ENCODE assay signal across 8 cellular contexts in the genomic region with DNA sequence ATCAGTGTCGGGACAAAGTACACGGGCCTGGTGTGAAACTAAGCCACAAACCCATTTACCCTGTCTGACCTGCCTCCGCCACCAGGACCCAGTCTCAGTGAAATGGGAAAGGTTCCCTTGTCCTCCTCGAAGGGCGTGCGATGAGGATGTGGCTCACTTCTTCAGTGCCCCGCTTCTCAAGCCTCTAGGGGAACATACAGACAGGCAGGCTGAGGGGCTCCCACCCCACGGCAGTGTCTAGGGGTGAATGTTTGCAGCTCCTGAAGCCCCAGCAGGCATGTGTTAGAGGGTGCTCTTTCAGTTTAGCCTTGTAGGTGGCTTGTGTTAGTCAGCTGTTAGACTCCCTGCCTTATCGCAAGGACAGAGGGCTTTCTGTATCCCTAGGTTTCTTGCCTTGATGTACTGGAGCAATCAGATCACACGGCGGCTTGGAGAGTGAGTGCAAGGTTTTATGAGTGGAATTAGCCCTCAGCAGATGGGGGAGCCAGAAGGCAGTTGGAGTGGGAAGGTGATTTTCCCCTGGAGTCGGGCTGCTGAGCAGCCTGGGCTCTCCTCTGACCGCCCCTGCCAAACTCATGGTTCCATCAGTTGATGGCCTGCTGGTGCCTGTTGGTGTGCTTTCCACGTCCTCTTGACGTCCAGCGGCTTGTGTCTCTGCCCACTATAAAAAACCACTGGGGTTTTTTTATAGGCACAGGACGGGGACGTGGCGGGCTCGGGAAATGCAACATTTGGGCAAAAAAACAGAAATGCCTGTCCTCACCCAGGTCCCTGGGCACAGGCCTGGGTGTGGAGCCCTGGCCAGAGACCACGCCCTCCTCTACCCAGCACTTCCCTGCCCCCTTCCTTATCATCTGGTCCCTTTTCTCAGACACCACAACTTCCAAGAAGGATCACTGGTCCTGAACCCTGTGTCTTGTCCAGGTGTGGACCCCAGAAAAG. TPM values are rescaled to one million over a fixed set of nuclear protein-coding genes. Genes with fewer than 3 reads are reported as not detected.
DNase-seq lines count a peak whose midpoint lies in the region; ATAC-seq and TF ChIP-seq lines count a peak whose summit lies in the region.

No MANE protein-coding gene starts in this region.

- H3K4me1 Mint-ChIP-seq in activated B cell treated with CpG ODN at 0.5 μM for 24 hours = peaks cover 64% of the 10 kb centered on the region

- no peak for TF ChIP-seq POLR2A in heart left ventricle (IDR thresholded peaks at IDR 0.05)

- H3K36me3 Mint-ChIP-seq in activated B cell treated with CpG ODN at 0.5 μM for 24 hours (ENCODE audit: low read depth) = peaks cover 26% of the 10 kb centered on the region

- H3K4me3 Mint-ChIP-seq in activated B cell treated with CpG ODN at 0.5 μM for 24 hours = peak overlapping the region; percentile 90

- DNase-seq in heart left ventricle = no peak
- no peak for DNase-seq in cardiac septum (ENCODE audit: low spot score)
- DNase-seq in activated B cell treated with CpG ODN at 0.5 μM for 24 hours = peak; percentile 31
- peak; percentile 21 for DNase-seq in fibroblast of peridontal ligament (ENCODE audit: extremely low read depth)
- no peak for DNase-seq in psoas muscle
- no peak for DNase-seq in GM10248 (ENCODE audit: extremely low spot score)

- TF ChIP-seq CTCF in heart left ventricle (IDR thresholded peaks at IDR 0.05) (no peak), activated B cell treated with CpG ODN at 0.5 μM for 24 hours (IDR thresholded peaks at IDR 0.05) (no peak), psoas muscle (IDR thresholded peaks at IDR 0.05) (no peak), GM10248 (IDR thresholded peaks at IDR 0.05; ENCODE audit: control extremely low read depth, extremely low read depth, low read depth, missing control alignments) (no peak)

- H3K9me3 Mint-ChIP-seq in activated B cell treated with CpG ODN at 0.5 μM for 24 hours = no peaks in the 10 kb centered on the region

- no peaks in the 10 kb centered on the region for H3K9me3 ChIP-seq in heart left ventricle
- no peaks in the 10 kb centered on the region for H3K9me3 ChIP-seq in KOPT-K1 (ENCODE audit: insufficient read depth, low read length, poor library complexity, severe bottlenecking)
- H3K9me3 ChIP-seq in psoas muscle = no peaks in the 10 kb centered on the region

- H3K36me3 ChIP-seq in heart left ventricle (peaks cover 0 to 24% (median 17%) of the 10 kb centered on the region in 9 donors), KOPT-K1 (ENCODE audit: insufficient read depth, low read length) (peaks cover 58% of the 10 kb centered on the region), psoas muscle (ENCODE audit: insufficient read depth in 1 of 2, low read depth in 1 of 2) (peaks cover 0 to 17% of the 10 kb centered on the region in 2 donors)

- CTCF ChIA-PET in activated B cell treated with CpG ODN at 0.5 μM for 24 hours (lab: Charles Lee) (interaction anchor here (1.7 to 6.3 kb wide), 2 partner anchors 10 to 105 kb away, joined by 5 to 35 read pairs; a partner anchor contains a TSS), GM10248 (lab: Yijun Ruan, JAX) (interaction anchor here (1.0 to 1.9 kb wide), 3 partner anchors 10 to 77 kb away, joined by 3 to 6 read pairs (median 6); a partner anchor contains a TSS)

- intact Hi-C loops in heart left ventricle (cut with DNase I) (loop anchor here in 4 of 10 donors (1.0 to 10.0 kb wide), 4 partner anchors 69 to 112 kb away; a partner anchor contains a TSS), cardiac septum (cut with DNase I) (loop anchor here (5.0 kb wide), 1 partner anchor 69 kb away; a partner anchor contains a TSS), activated B cell treated with CpG ODN at 0.5 μM for 24 hours (cut with micrococcal nuclease) (loop anchor here (1.0 kb wide), 2 partner anchors 11 to 18 kb away; a partner anchor contains a TSS), psoas muscle (cut with DNase I) (no loop called here)

- H3K27me3 Mint-ChIP-seq in activated B cell treated with CpG ODN at 0.5 μM for 24 hours = no peaks in the 10 kb centered on the region

- H3K4me3 ChIP-seq in heart left ventricle (peak overlapping the region; percentile 80 to 100 (median 91)), psoas muscle (peak overlapping the region; percentile 98)

- POLR2A ChIA-PET in activated B cell treated with CpG ODN at 0.5 μM for 24 hours (lab: Charles Lee) (interaction anchor here (0.5 to 3.1 kb wide), 10 partner anchors 8 to 710 kb away, joined by 3 to 24 read pairs (median 5); a partner anchor contains a TSS), GM10248 (lab: Yijun Ruan, JAX) (interaction anchor here (0.6 to 1.2 kb wide), 4 partner anchors 10 to 164 kb away, joined by 3 to 7 read pairs (median 3); a partner anchor contains a TSS)

- WGBS in heart left ventricle, 4 donors = 19 to 37% (median 21%) methylated on average over 12 to 21 of the region's 21 CpGs
- WGBS in psoas muscle, 3 donors = 14 to 26% (median 15%) methylated on average over 21 of the region's 21 CpGs

- H3K27me3 ChIP-seq in heart left ventricle (no peaks in the 10 kb centered on the region), psoas muscle (ENCODE audit: insufficient read depth in 3 of 3, low read length in 2 of 3) (no peaks in the 10 kb centered on the region)

- peaks cover 0 to 56% (median 17%) of the 10 kb centered on the region in 12 donors for H3K4me1 ChIP-seq in heart left ventricle
- H3K4me1 ChIP-seq in psoas muscle = peaks cover 9% of the 10 kb centered on the region

- peak overlapping the region; percentile 89 for H3K27ac Mint-ChIP-seq in activated B cell treated with CpG ODN at 0.5 μM for 24 hours

- ATAC-seq in heart left ventricle (peak in 1 of 4 donors; percentile 13), activated B cell treated with CpG ODN at 0.5 μM for 24 hours (ENCODE audit: low read depth) (peak; percentile 44), psoas muscle (peak; percentile 2 to 24 (median 10)), HG03521 (IDR thresholded peaks at IDR 0.05; ENCODE audit: unreplicated experiment) (no peak)

- H3K27ac ChIP-seq in heart left ventricle (peak overlapping the region in 6 of 12 donors; percentile 65 to 81 (median 74)), KOPT-K1 (ENCODE audit: low read depth, low read length, poor library complexity, severe bottlenecking) (peak overlapping the region; percentile 82), psoas muscle (peak overlapping the region; percentile 78)

RNA-seq across cellular contexts. Expression of a gene that starts 0.8 kb away (rescaled TPM):
- total RNA-seq in heart left ventricle = 10 to 100 TPM in 8 of 9 donors, 1 to 10 TPM in 1; 9.8 to 18.4 (median 12.1) TPM
- polyA plus RNA-seq in heart left ventricle = 10 to 100 TPM; 18.9 to 23.7 TPM
- 9.6 TPM for total RNA-seq in cardiac septum
- total RNA-seq in activated B cell treated with CpG ODN at 0.5 μM for 24 hours = 38.0 and 42.6 TPM in 2 replicates
- 10 to 100 TPM in 2 of 4 donors, 1 to 10 TPM in 2; 5.6 to 12.4 (median 8.4) TPM for total RNA-seq in psoas muscle
- polyA plus RNA-seq in psoas muscle = 10 to 100 TPM; 13.6 to 29.2 (median 19.1) TPM

RNA-seq across cellular contexts. Expression of a gene that starts 0.8 kb away (rescaled TPM):
- total RNA-seq in heart left ventricle (10 to 100 TPM; 14.2 to 22.3 (median 20.3) TPM), cardiac septum (15.6 TPM), activated B cell treated with CpG ODN at 0.5 μM for 24 hours (35.3 and 36.5 TPM in 2 replicates), psoas muscle (10 to 100 TPM; 15.9 to 21.9 (median 18.4) TPM)
- polyA plus RNA-seq in heart left ventricle (10 to 100 TPM; 18.8 to 31.5 TPM), psoas muscle (10 to 100 TPM; 21.6 to 53.0 (median 41.1) TPM)

RNA-seq across cellular contexts. Expression of a gene that starts 10.1 kb away (rescaled TPM):
- total RNA-seq in heart left ventricle (10 to 100 TPM; 11.1 to 29.7 (median 19.3) TPM), cardiac septum (13.5 TPM), activated B cell treated with CpG ODN at 0.5 μM for 24 hours (54.6 and 65.7 TPM in 2 replicates), psoas muscle (10 to 100 TPM; 11.8 to 16.4 (median 15.3) TPM)
- polyA plus RNA-seq in heart left ventricle (10 to 100 TPM; 21.8 to 25.3 TPM), psoas muscle (10 to 100 TPM; 11.7 to 17.5 (median 17.5) TPM)

Comparison
In these comparisons a context has a peak if more than half of its experiments do, and no peak if none do; other contexts are left out.
1. DNase-seq: peak in activated B cell treated with CpG ODN at 0.5 μM for 24 hours (single experiment) and fibroblast of peridontal ligament (single experiment); none in heart left ventricle (0 of 5), cardiac septum (single experiment), psoas muscle (0 of 2) and GM10248 (single experiment).
2. intact Hi-C loops: an anchor here in cardiac septum (5.0 kb wide) and activated B cell treated with CpG ODN at 0.5 μM for 24 hours (1.0 kb wide); none called in psoas muscle.